1 cellular context compared by ENCODE assay signal in the genomic region with DNA sequence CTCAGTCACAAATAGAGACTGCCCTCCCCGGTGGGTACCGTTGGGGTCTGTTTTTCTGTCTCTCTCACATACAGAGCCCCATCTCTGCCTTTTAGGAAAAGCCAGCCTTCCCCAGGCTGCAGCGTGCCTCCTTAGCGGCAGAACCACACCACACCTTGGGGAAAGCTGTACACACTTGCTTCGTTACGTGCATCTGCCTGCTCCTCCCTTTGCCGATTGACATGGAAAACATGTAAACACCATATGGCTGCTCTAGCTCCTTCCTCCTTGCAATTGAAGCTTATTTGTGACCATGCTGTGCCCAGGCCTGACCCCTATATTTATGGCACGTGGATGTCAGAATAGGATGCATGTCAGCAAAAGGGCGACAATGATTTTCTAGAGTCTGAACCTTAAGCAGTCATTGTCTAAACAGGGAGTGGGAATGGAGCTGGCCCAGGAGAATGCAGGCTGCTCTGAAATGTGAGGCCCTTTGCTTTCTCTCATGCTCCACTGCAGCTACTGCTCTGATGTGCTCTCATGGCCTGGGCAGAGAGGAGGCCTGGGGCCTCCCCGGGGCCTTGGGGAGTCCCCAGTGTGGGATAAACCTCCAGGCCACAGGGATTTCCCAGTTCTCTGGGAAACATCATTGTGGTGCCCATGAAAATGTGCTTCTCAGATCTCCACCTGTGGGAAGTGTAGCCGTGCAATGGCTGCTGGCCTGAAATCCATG.
TF ChIP-seq lines count a peak whose summit lies in the region.

No MANE protein-coding gene starts in this region.

TF ChIP-seq in HepG2, 621 proteins besides CTCF, POLR2A, EP300 and RAD21:
- TF ChIP-seq KDM5B (CRISPR knock-in tag; IDR thresholded peaks at IDR 0.05; ENCODE audit: borderline replicate concordance) (no peak), SMARCE1 (IDR thresholded peaks at IDR 0.05; ENCODE audit: borderline replicate concordance) (no peak), ETV6 (CRISPR knock-in tag; conservative IDR thresholded peaks at IDR 0.05) (no peak), MEF2D (CRISPR knock-in tag; IDR thresholded peaks at IDR 0.05) (no peak), ZSCAN30 (CRISPR knock-in tag; IDR thresholded peaks at IDR 0.05) (no peak)
- TF ChIP-seq, protein P1, sequence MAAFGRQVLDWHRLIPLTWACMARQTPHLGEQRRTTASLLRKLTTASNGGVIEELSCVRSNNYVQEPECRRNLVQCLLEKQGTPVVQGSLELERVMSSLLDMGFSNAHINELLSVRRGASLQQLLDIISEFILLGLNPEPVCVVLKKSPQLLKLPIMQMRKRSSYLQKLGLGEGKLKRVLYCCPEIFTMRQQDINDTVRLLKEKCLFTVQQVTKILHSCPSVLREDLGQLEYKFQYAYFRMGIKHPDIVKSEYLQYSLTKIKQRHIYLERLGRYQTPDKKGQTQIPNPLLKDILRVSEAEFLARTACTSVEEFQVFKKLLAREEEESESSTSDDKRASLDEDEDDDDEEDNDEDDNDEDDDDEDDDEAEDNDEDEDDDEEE (CRISPR knock-in tag; IDR thresholded peaks at IDR 0.05): no peak
